Comparison of ENCODE assay signal across 8 cellular contexts in the genomic region with DNA sequence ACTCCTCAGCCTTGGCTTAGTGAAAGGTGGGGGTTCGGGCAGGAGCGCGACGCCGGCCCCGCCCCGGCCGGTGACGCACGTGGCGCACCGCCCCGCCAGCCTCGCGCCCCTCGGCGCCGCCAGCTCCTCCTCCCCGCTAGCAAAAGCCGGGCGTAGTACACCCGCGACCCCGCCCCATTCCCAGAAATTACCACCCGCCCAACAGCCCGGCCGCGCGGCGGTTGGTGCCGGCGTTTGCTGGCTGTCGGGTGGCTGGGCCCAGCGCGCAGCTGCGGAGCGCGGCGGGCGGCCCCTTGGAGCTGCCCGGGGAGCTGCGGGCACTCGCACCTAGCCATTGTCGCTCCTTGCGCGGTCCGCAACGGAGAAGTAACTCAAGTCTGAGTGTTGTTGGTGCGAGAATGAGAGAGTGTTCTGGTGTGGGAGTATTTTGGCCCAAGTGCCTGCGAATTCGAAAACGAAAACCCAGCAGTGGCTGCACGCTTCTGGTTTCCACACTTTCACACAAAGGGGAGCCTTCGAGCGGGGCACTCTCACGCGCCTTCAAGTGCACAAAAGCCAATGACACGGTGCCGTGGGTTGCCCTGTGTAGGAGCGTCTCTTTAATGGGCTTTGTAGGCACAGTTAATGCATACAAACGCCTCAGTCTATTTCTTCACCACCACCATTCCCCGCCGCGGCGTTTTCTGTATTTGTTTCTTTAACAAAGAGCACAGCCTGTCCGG. TPM values are rescaled to one million over a fixed set of nuclear protein-coding genes. Genes with fewer than 3 reads are reported as not detected.
DNase-seq lines count a peak whose midpoint lies in the region; ATAC-seq and TF ChIP-seq lines count a peak whose summit lies in the region.

No MANE protein-coding gene starts in this region.

- POLR2A ChIA-PET in CD8-positive, alpha-beta T cell (lab: Charles Lee) = interaction anchor here (0.7 to 2.6 kb wide), 8 partner anchors 13 to 163 kb away, joined by 3 to 20 read pairs (median 3); a partner anchor contains a TSS
- POLR2A ChIA-PET in activated CD4-positive, alpha-beta memory T cell treated with anti-CD3 and anti-CD28 coated beads, Interleukin-2, amount 10 ng/mL, durations not matched to agents 7 days and 5 days (lab: Charles Lee) = interaction anchor here (0.8 to 4.4 kb wide), 21 partner anchors 12 to 480 kb away, joined by 3 to 67 read pairs (median 5); a partner anchor contains a TSS

- peaks cover 3% of the 10 kb centered on the region for H3K36me3 Mint-ChIP-seq in CD8-positive, alpha-beta T cell
- no peaks in the 10 kb centered on the region for H3K36me3 Mint-ChIP-seq in activated CD4-positive, alpha-beta memory T cell treated with anti-CD3 and anti-CD28 coated beads, Interleukin-2, amount 10 ng/mL, durations not matched to agents 7 days and 5 days (ENCODE audit: low read depth)

- intact Hi-C loops in CD8-positive, alpha-beta T cell (cut with DNase I, micrococcal nuclease) = loop anchor here (1.0 to 10.0 kb wide), 16 partner anchors 81 to 1347 kb away; a partner anchor contains a TSS

- peak; percentile 73 for ATAC-seq in CD8-positive, alpha-beta T cell
- peak; percentile 64 for ATAC-seq in GM19463 (IDR thresholded peaks at IDR 0.05; ENCODE audit: unreplicated experiment)
- ATAC-seq in lung (ENCODE audit: insufficient read depth, low FRiP score) = peak; percentile 89

- peak; percentile 73 to 89 (median 87) for DNase-seq in CD8-positive, alpha-beta T cell
- peak; percentile 95 for DNase-seq in HK-2 (ENCODE audit: unreplicated experiment)
- DNase-seq in NCI-H82 (lab: John Stamatoyannopoulos, UW) = peak; percentile 94
- peak; percentile 95 for DNase-seq in activated CD4-positive, alpha-beta memory T cell treated with anti-CD3 and anti-CD28 coated beads, Interleukin-2, amount 10 ng/mL, durations not matched to agents 7 days and 5 days
- peak; percentile 97 for DNase-seq in lung (ENCODE audit: low spot score)
- peak; percentile 77 to 91 (median 84) for DNase-seq in stimulated activated CD4-positive, alpha-beta T cell treated with anti-CD3 and anti-CD28 coated beads, TNF-alpha, amount 100 ng/mL, for 24 hours (ENCODE audit: low read depth in 3 of 3)

- WGBS in lung, 2 donors = 0 to 1% methylated on average over 66 of the region's 66 CpGs

- H3K4me1 Mint-ChIP-seq in CD8-positive, alpha-beta T cell (ENCODE audit: low read depth) = peaks cover 19% of the 10 kb centered on the region
- peaks cover 21% of the 10 kb centered on the region for H3K4me1 Mint-ChIP-seq in activated CD4-positive, alpha-beta memory T cell treated with anti-CD3 and anti-CD28 coated beads, Interleukin-2, amount 10 ng/mL, durations not matched to agents 7 days and 5 days

- no peaks in the 10 kb centered on the region for H3K9me3 ChIP-seq in CD8-positive, alpha-beta T cell (ENCODE audit: low read length)
- H3K9me3 ChIP-seq in duodenal mucosa (ENCODE audit: control insufficient read depth in 1 of 2, low read length in 2 of 2) = no peaks in the 10 kb centered on the region
- no peaks in the 10 kb centered on the region for H3K9me3 ChIP-seq in lung (ENCODE audit: control insufficient read depth in 2 of 2, insufficient read depth in 1 of 2, low read length in 1 of 2)

- peak overlapping the region; percentile 89 for H3K4me3 Mint-ChIP-seq in CD8-positive, alpha-beta T cell
- H3K4me3 Mint-ChIP-seq in activated CD4-positive, alpha-beta memory T cell treated with anti-CD3 and anti-CD28 coated beads, Interleukin-2, amount 10 ng/mL, durations not matched to agents 7 days and 5 days = peak overlapping the region; percentile 78

- peak overlapping the region; percentile 99 for H3K4me3 ChIP-seq in CD8-positive, alpha-beta T cell (ENCODE audit: low read depth, low read length)
- H3K4me3 ChIP-seq in duodenal mucosa (ENCODE audit: low read depth in 1 of 2, low read length in 2 of 2) (peak overlapping the region; percentile 89 to 94), lung (peak overlapping the region; percentile 89)

- no peaks in the 10 kb centered on the region for H3K27me3 Mint-ChIP-seq in CD8-positive, alpha-beta T cell (ENCODE audit: low read depth)
- H3K27me3 Mint-ChIP-seq in activated CD4-positive, alpha-beta memory T cell treated with anti-CD3 and anti-CD28 coated beads, Interleukin-2, amount 10 ng/mL, durations not matched to agents 7 days and 5 days = peaks cover 26% of the 10 kb centered on the region

- H3K36me3 ChIP-seq in CD8-positive, alpha-beta T cell (ENCODE audit: insufficient read depth, low read length) = no peaks in the 10 kb centered on the region
- H3K36me3 ChIP-seq in duodenal mucosa (ENCODE audit: control insufficient read depth in 1 of 2, insufficient read depth in 2 of 2, low read length in 2 of 2) = no peaks in the 10 kb centered on the region
- no peaks in the 10 kb centered on the region for H3K36me3 ChIP-seq in lung (ENCODE audit: control insufficient read depth in 2 of 2, insufficient read depth in 2 of 2, low read length in 2 of 2)

- H3K4me1 ChIP-seq in CD8-positive, alpha-beta T cell (ENCODE audit: insufficient read depth, low read length) = peaks cover 5% of the 10 kb centered on the region
- H3K4me1 ChIP-seq in duodenal mucosa (ENCODE audit: control insufficient read depth in 1 of 2, insufficient read depth in 2 of 2, low read length in 2 of 2) = peaks cover 4 to 11% of the 10 kb centered on the region in 2 donors
- peaks cover 2 to 4% of the 10 kb centered on the region in 2 donors for H3K4me1 ChIP-seq in lung (ENCODE audit: control insufficient read depth in 2 of 2, insufficient read depth in 2 of 2, low read length in 2 of 2)

- H3K27ac ChIP-seq in CD8-positive, alpha-beta T cell (ENCODE audit: low read depth, low read length) = peak overlapping the region; percentile 54
- H3K27ac ChIP-seq in duodenal mucosa (ENCODE audit: low read depth, low read length) (peak overlapping the region; percentile 99), lung (ENCODE audit: low read depth in 1 of 2, low read length in 1 of 2) (peak overlapping the region; percentile 99 to 100)

- peak overlapping the region; percentile 85 for H3K27ac Mint-ChIP-seq in CD8-positive, alpha-beta T cell
- H3K27ac Mint-ChIP-seq in activated CD4-positive, alpha-beta memory T cell treated with anti-CD3 and anti-CD28 coated beads, Interleukin-2, amount 10 ng/mL, durations not matched to agents 7 days and 5 days = peak overlapping the region; percentile 85

- CTCF ChIA-PET in CD8-positive, alpha-beta T cell (lab: Charles Lee) = interaction anchor here (0.7 to 1.2 kb wide), 3 partner anchors 19 to 148 kb away, joined by 3 to 8 read pairs (median 3); no protein-coding TSS in a partner anchor
- CTCF ChIA-PET in activated CD4-positive, alpha-beta memory T cell treated with anti-CD3 and anti-CD28 coated beads, Interleukin-2, amount 10 ng/mL, durations not matched to agents 7 days and 5 days (lab: Charles Lee) = interaction anchor here (0.8 to 3.1 kb wide), 7 partner anchors 118 to 304 kb away, joined by 3 to 14 read pairs (median 4); a partner anchor contains a TSS

- TF ChIP-seq CTCF in CD8-positive, alpha-beta T cell (IDR thresholded peaks at IDR 0.05) = no peak
- no peak for TF ChIP-seq CTCF in lung (IDR thresholded peaks at IDR 0.05; ENCODE audit: control extremely low read depth, extremely low read depth)

- no peaks in the 10 kb centered on the region for H3K9me3 Mint-ChIP-seq in CD8-positive, alpha-beta T cell
- no peaks in the 10 kb centered on the region for H3K9me3 Mint-ChIP-seq in activated CD4-positive, alpha-beta memory T cell treated with anti-CD3 and anti-CD28 coated beads, Interleukin-2, amount 10 ng/mL, durations not matched to agents 7 days and 5 days

- peak overlapping the region; percentile 92 to 97 for H3K9ac ChIP-seq in duodenal mucosa (ENCODE audit: low read depth in 1 of 2, low read length in 2 of 2)

- H3K27me3 ChIP-seq in CD8-positive, alpha-beta T cell (ENCODE audit: insufficient read depth, low read length) = no peaks in the 10 kb centered on the region
- H3K27me3 ChIP-seq in duodenal mucosa (ENCODE audit: control insufficient read depth in 1 of 2, insufficient read depth in 2 of 2, low read length in 2 of 2) (no peaks in the 10 kb centered on the region), lung (ENCODE audit: control insufficient read depth, insufficient read depth) (no peaks in the 10 kb centered on the region)

RNA-seq across cellular contexts. Expression of a gene that starts 1.0 kb away (rescaled TPM):
- total RNA-seq in CD8-positive, alpha-beta T cell = 10 to 100 TPM; 77.1 to 79.9 TPM
- 10 to 100 TPM; 35.2 to 39.5 TPM for total RNA-seq in activated CD4-positive, alpha-beta memory T cell treated with anti-CD3 and anti-CD28 coated beads, Interleukin-2, amount 10 ng/mL, durations not matched to agents 7 days and 5 days
- 100 to 1,000 TPM in 1 of 2 donors, 10 to 100 TPM in 1; 37.4 to 101 TPM for total RNA-seq in lung
- 10 to 100 TPM; 11.6 to 19.9 TPM for polyA plus RNA-seq in lung

Comparison
In these comparisons a context has a peak if more than half of its experiments do, and no peak if none do; other contexts are left out.
1. Peak in every context shown above with its lines: DNase-seq, ATAC-seq, H3K4me3 ChIP-seq and H3K27ac ChIP-seq.